In the genomic region with DNA sequence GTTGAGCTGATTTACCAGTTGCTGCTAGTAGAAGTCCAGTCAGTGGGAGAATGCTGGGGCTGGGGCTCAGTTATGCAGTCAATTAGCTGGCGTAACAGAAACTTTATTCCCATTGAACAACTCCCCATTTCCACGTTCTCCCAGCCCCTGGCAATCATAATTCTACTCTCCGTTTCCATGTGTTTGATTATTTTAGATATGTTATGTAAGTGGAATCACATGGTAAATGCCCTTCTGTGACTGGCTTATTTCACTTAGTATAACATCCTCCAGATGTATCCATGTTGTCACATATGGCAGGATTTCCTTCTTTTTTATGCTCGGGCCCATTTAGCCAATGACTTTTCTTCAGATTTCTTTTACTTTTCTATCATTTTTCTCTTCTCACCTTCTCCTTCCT, we compare ENCODE assay signal across 7 cellular contexts.
"Had no signal": no experiment of that assay in that cellular context is flagged by ENCODE, and none has a peak within 500 bp of the region (broad histone marks: within the 10 kb centered on the region; RNA-seq: fewer than 3 reads in every experiment).

No MANE protein-coding gene starts in this region.

- H3K36me3 Mint-ChIP-seq: IgD-negative memory B cell had no signal

- H3K4me1 Mint-ChIP-seq: IgD-negative memory B cell had no signal

- H3K27ac Mint-ChIP-seq: IgD-negative memory B cell had no signal

- H3K4me2 ChIP-seq: KMS-11 had no signal

- H3K27ac ChIP-seq: KMS-11 had no signal

- DNase-seq: GOT3, H9, HCEC 1CT, KBM-7 had no signal

- H3K9me3 Mint-ChIP-seq: H9 had no signal

- ATAC-seq: HepG2 had no signal

- H3K4me3 Mint-ChIP-seq: H9, IgD-negative memory B cell had no signal

- H3K9ac ChIP-seq: KMS-11 had no signal
